Comparison of ENCODE assay signal across 12 cellular contexts in the genomic region with DNA sequence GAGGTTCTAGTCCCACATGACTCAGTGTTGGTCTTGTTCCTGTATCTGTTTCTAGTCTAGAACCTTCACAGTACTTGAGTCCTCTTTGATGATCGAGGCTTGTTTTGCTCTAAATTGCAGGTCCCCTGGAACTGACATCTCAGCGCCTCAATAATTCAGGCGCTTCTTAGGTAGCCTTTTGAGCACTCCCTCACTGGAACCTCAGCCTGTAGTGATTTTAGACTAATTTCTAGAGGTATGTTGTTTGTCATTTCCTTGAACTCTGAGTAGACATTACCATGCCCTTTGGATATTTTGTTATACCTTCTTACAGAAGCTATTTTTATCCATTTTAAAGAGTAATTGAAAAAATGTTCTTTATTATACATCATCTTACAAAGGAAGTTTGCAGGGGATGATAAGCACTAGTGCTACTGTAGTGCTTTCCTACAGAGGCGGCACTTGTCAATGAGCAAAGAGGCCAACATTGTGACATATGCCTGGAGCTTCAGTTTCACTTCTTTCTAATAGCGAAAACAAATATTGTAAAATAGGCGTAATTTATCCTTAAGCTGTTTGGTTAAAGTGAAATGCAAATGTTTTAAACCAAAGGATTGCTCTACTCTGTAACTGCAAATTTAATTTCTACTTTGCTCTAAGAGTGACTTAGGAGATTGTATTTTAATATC.
DNase-seq lines count a peak whose midpoint lies in the region; ATAC-seq and FAIRE-seq lines count a peak whose summit lies in the region.
"Had no signal": no experiment of that assay in that cellular context is flagged by ENCODE, and none has a peak within 500 bp of the region (broad histone marks: within the 10 kb centered on the region; RNA-seq: fewer than 3 reads in every experiment).

No MANE protein-coding gene starts in this region.

- DNase-seq in GM19239 (ENCODE audit: insufficient read length, low spot score), result peak; percentile 12
- DNase-seq in pons (ENCODE audit: low spot score), result peak; percentile 26
- no peak for DNase-seq in middle frontal gyrus (ENCODE audit: extremely low spot score, low spot score)
- DNase-seq in midbrain (lab: John Stamatoyannopoulos, UW), result no peak
- DNase-seq in nucleus accumbens (lab: John Stamatoyannopoulos, UW), result no peak
- DNase-seq: activated CD4-positive, alpha-beta T cell treated with anti-CD3 and anti-CD28 coated beads, Interleukin-2, amount 50 U/mL, for 48 hours; activated naive CD4-positive, alpha-beta T cell treated with anti-CD3 and anti-CD28 coated beads, Interleukin-2, amount 50 U/mL, for 16 hours; naive B cell; NCI-H446 treated with DMSO at 0.1 percent for 48 hours had no signal

- peak; percentile 76 for ATAC-seq in HG02571 (IDR thresholded peaks at IDR 0.05; ENCODE audit: unreplicated experiment)
- peak; percentile 89 for ATAC-seq in HG03521 (IDR thresholded peaks at IDR 0.05; ENCODE audit: unreplicated experiment)
- ATAC-seq: SK-N-SH treated with all-trans-retinoic acid at 6 μM for 48 hours had no signal

- peak; percentile 87 for FAIRE-seq in GM19239 (lab: Jason Lieb, UNC)

Comparison
In these comparisons a context has a peak if more than half of its experiments do, and no peak if none do; other contexts are left out.
1. DNase-seq: peak in GM19239 (single experiment) and pons (single experiment); none in middle frontal gyrus (single experiment), midbrain (single experiment) and nucleus accumbens (0 of 56).